Comparison of ENCODE assay signal across 1 cellular context in genomic region chr4:76023381-76023780, GRCh38.
TF ChIP-seq lines count a peak whose summit lies in the region.

Gene CXCL10, minus strand, starts transcription at chr4:76023497. Its CDS starts 66 bp downstream, at chr4:76023431.

TF ChIP-seq in HCT116, 20 proteins besides CTCF, POLR2A, EP300 and RAD21 (continued from another document):
- TF ChIP-seq MAX (IDR thresholded peaks at IDR 0.05) (peak; percentile 19; the same call in 1 of the 2 replicates), SRF (IDR thresholded peaks at IDR 0.05; ENCODE audit: low read depth) (no peak), FOSL1 (IDR thresholded peaks at IDR 0.05; ENCODE audit: low read depth) (no peak)
